Comparison of ENCODE assay signal across 1 cellular context in the genomic region with DNA sequence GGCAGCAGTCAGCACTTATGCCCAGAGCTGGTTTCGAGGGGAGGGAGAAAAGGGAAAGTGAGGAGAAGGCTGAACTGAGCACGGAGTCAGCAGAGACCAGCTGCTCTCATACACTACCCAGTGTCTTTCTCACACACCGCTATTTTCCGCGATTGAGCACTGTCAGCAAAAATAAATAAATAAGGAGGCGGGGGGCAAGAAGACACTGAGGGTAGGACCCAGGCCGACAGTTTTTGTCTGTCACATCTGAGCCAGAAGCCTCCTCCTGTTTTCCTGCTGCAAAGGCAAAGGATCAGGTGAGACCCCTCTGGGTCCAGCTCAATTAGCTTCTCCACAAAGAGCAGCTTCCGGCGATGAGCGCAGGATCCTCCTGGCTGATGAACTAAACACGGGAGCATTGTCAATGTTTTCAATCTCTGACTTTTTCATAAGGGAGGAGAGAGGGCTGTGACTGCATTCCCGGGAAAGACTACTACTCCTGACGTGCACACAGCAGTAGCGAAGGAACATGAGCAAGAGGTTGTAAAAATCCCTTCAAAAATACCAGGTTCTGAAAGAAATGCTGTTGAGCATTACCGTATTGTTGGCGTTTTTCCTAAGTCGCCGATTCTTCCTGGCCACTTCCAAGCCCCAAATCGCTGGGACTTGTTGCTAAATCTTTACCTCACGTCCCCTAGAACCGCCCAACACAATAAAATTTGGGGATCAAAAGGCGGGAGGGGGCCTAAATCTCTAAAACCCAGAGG.
A peak's percentile ranks its signal among the peaks of the same experiment; 100 is the strongest.
TF ChIP-seq lines count a peak whose summit lies in the region.

No MANE protein-coding gene starts in this region.

TF ChIP-seq in H1, 55 proteins besides CTCF, POLR2A, EP300 and RAD21 (continued from another document):
- TF ChIP-seq RFX5 (IDR thresholded peaks at IDR 0.05; ENCODE audit: borderline replicate concordance, low read depth, low read length), result no peak
- no peak for TF ChIP-seq CTBP2 (IDR thresholded peaks at IDR 0.05; ENCODE audit: borderline replicate concordance, insufficient read depth, insufficient read length, low read length)
- no peak for TF ChIP-seq ZNF274 (IDR thresholded peaks at IDR 0.05; ENCODE audit: borderline replicate concordance, extremely low read depth, low read length)
- no peak for TF ChIP-seq SIX5 (IDR thresholded peaks at IDR 0.05; ENCODE audit: low read depth, low read length)
- TF ChIP-seq NANOG (IDR thresholded peaks at IDR 0.05; ENCODE audit: insufficient read depth, low read depth, low read length, poor library complexity, severe bottlenecking), result no peak
- TF ChIP-seq E2F6 (IDR thresholded peaks at IDR 0.05), result no peak
- TF ChIP-seq, protein P1, sequence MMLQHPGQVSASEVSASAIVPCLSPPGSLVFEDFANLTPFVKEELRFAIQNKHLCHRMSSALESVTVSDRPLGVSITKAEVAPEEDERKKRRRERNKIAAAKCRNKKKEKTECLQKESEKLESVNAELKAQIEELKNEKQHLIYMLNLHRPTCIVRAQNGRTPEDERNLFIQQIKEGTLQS (IDR thresholded peaks at IDR 0.05; ENCODE audit: insufficient read depth, low read depth, low read length), result no peak
- TF ChIP-seq HDAC2 (IDR thresholded peaks at IDR 0.05; ENCODE audit: borderline replicate concordance in 1 of 2, low read depth in 2 of 2, low read length in 2 of 2), result no peak
- TF ChIP-seq MAFK (IDR thresholded peaks at IDR 0.05; ENCODE audit: low read depth, low read length), result peak; percentile 67
- no peak for TF ChIP-seq EGR1 (IDR thresholded peaks at IDR 0.05; ENCODE audit: borderline replicate concordance, low read depth, low read length)
- no peak for TF ChIP-seq SAP30 (IDR thresholded peaks at IDR 0.05; ENCODE audit: insufficient read depth, insufficient replicate concordance, low read length)
- 0 out of 2 replicates have a peak, but pooled peaks have one; percentile 17 for TF ChIP-seq TAF1 (IDR thresholded peaks at IDR 0.05; ENCODE audit: low read depth, low read length)
- TF ChIP-seq POLR2AphosphoS5 (IDR thresholded peaks at IDR 0.05; ENCODE audit: low read depth, low read length), result no peak
- no peak for TF ChIP-seq TEAD4 (IDR thresholded peaks at IDR 0.05; ENCODE audit: low read depth, low read length)
- TF ChIP-seq, protein P2, sequence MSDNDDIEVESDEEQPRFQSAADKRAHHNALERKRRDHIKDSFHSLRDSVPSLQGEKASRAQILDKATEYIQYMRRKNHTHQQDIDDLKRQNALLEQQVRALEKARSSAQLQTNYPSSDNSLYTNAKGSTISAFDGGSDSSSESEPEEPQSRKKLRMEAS (IDR thresholded peaks at IDR 0.05), result 0 out of 2 replicates have a peak, but pooled peaks have one; percentile 8
- no peak for TF ChIP-seq CHD1 (IDR thresholded peaks at IDR 0.05; ENCODE audit: low read depth, low read length)
- no peak for TF ChIP-seq RXRA (IDR thresholded peaks at IDR 0.05; ENCODE audit: insufficient read depth, low read depth, low read length)
- TF ChIP-seq SIN3A (conservative IDR thresholded peaks at IDR 0.05 in 1 of 2, IDR thresholded peaks at IDR 0.05 in 1 of 2; ENCODE audit: low read depth in 1 of 2, low read length in 2 of 2), result no peak
- TF ChIP-seq CBX5 (IDR thresholded peaks at IDR 0.05; ENCODE audit: low read depth, low read length), result no peak
- peak; percentile 37 for TF ChIP-seq ASH2L (IDR thresholded peaks at IDR 0.05; ENCODE audit: low read length)
- TF ChIP-seq BACH1 (IDR thresholded peaks at IDR 0.05; ENCODE audit: low read length), result no peak
- TF ChIP-seq BRCA1 (IDR thresholded peaks at IDR 0.05; ENCODE audit: low read depth, low read length), result no peak
- TF ChIP-seq KDM1A (IDR thresholded peaks at IDR 0.05; ENCODE audit: borderline replicate concordance, low read length), result no peak
